1 cellular context compared by ENCODE assay signal in genomic region chr18:12574494-12575185, GRCh38.
A peak's percentile ranks its signal among the peaks of the same experiment; 100 is the strongest.
TF ChIP-seq lines count a peak whose summit lies in the region.

No MANE protein-coding gene starts in this region.

TF ChIP-seq in K562, 482 proteins besides CTCF, POLR2A, EP300 and RAD21:
- TF ChIP-seq, protein P1, sequence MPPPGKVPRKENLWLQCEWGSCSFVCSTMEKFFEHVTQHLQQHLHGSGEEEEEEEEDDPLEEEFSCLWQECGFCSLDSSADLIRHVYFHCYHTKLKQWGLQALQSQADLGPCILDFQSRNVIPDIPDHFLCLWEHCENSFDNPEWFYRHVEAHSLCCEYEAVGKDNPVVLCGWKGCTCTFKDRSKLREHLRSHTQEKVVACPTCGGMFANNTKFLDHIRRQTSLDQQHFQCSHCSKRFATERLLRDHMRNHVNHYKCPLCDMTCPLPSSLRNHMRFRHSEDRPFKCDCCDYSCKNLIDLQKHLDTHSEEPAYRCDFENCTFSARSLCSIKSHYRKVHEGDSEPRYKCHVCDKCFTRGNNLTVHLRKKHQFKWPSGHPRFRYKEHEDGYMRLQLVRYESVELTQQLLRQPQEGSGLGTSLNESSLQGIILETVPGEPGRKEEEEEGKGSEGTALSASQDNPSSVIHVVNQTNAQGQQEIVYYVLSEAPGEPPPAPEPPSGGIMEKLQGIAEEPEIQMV (tag; conservative IDR thresholded peaks at IDR 0.05; ENCODE audit: low read depth): no peak
- TF ChIP-seq, protein P2, sequence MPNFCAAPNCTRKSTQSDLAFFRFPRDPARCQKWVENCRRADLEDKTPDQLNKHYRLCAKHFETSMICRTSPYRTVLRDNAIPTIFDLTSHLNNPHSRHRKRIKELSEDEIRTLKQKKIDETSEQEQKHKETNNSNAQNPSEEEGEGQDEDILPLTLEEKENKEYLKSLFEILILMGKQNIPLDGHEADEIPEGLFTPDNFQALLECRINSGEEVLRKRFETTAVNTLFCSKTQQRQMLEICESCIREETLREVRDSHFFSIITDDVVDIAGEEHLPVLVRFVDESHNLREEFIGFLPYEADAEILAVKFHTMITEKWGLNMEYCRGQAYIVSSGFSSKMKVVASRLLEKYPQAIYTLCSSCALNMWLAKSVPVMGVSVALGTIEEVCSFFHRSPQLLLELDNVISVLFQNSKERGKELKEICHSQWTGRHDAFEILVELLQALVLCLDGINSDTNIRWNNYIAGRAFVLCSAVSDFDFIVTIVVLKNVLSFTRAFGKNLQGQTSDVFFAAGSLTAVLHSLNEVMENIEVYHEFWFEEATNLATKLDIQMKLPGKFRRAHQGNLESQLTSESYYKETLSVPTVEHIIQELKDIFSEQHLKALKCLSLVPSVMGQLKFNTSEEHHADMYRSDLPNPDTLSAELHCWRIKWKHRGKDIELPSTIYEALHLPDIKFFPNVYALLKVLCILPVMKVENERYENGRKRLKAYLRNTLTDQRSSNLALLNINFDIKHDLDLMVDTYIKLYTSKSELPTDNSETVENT (CRISPR knock-in tag; IDR thresholded peaks at IDR 0.05): no peak
- TF ChIP-seq NFRKB (IDR thresholded peaks at IDR 0.05; ENCODE audit: low read depth) (no peak), ESRRA (IDR thresholded peaks at IDR 0.05; ENCODE audit: borderline replicate concordance, low read depth) (peak; percentile 70), FOXA3 (CRISPR knock-in tag; conservative IDR thresholded peaks at IDR 0.05 in 1 of 2, IDR thresholded peaks at IDR 0.05 in 1 of 2) (0 out of 4 replicates have a peak, but pooled peaks of 1 of the 2 experiments have one; percentile 25), SRSF3 (IDR thresholded peaks at IDR 0.05; ENCODE audit: insufficient read depth, low read length) (no peak), RFX5 (IDR thresholded peaks at IDR 0.05; ENCODE audit: low read depth, low read length) (no peak)
